In genomic region chr2:6993230-6993640, GRCh38 we compare ENCODE assay signal across 16 cellular contexts.
DNase-seq lines count a peak whose midpoint lies in the region; ATAC-seq, FAIRE-seq and TF ChIP-seq lines count a peak whose summit lies in the region.
"Had no signal": no experiment of that assay in that cellular context is flagged by ENCODE, and none has a peak within 500 bp of the region (broad histone marks: within the 10 kb centered on the region; RNA-seq: fewer than 3 reads in every experiment).

No MANE protein-coding gene starts in this region.

- no peaks in the 10 kb centered on the region for H3K9me3 ChIP-seq in SK-N-SH
- no peaks in the 10 kb centered on the region for H3K9me3 ChIP-seq in left lung
- H3K9me3 ChIP-seq in spleen: peaks cover 0 to 5% (median 0%) of the 10 kb centered on the region in 8 donors
- H3K9me3 ChIP-seq: ovary had no signal

- H3K36me3 ChIP-seq in SK-N-SH (replicated peaks in 1 of 2; ENCODE audit: control insufficient read depth in 1 of 2, insufficient read depth in 2 of 2, low read length in 1 of 2) (peaks cover 0 to 20% of the 10 kb centered on the region in 2 experiments), left lung (no peaks in the 10 kb centered on the region), spleen (peaks cover 0 to 52% (median 0%) of the 10 kb centered on the region in 6 donors)
- H3K36me3 ChIP-seq: ovary had no signal

- H2AFZ ChIP-seq in SK-N-SH (ENCODE audit: low read depth): no peak overlapping the region

- ATAC-seq in left lung (peak; percentile 33), left colon (no peak)
- ATAC-seq: foreskin keratinocyte, T-cell had no signal

- TF ChIP-seq CTCF in SK-N-SH (IDR thresholded peaks at IDR 0.05) (no peak), left lung (IDR thresholded peaks at IDR 0.05) (no peak), spleen (IDR thresholded peaks at IDR 0.05 in 8 of 11, conservative IDR thresholded peaks at IDR 0.05 in 3 of 11) (no peak)

- H3K4me2 ChIP-seq in SK-N-SH: no peak overlapping the region

- 67% methylated on average over 7 of the region's 7 CpGs for WGBS in SK-N-SH (ENCODE audit: low lambda C conversion rate)
- 52 to 70% (median 63%) methylated on average over 7 of the region's 7 CpGs for WGBS in spleen, 5 donors

- TF ChIP-seq EP300 in SK-N-SH (IDR thresholded peaks at IDR 0.05; ENCODE audit: borderline replicate concordance in 1 of 2, low read depth in 1 of 2, low read length in 1 of 2): no peak; a peak in 1 of 4 replicates

- H3K9ac ChIP-seq in SK-N-SH: no peak overlapping the region

- no peak; the same call in 1 of the 2 replicates for TF ChIP-seq RAD21 in SK-N-SH (IDR thresholded peaks at IDR 0.05; ENCODE audit: low read length)

- CTCF ChIA-PET in SK-N-SH (lab: Yijun Ruan, JAX): interaction anchor here (0.9 to 15.5 kb wide), 11 partner anchors 9 to 99 kb away, joined by 3 to 128 read pairs (median 6); partner anchors contain the start of gene RNF144A

- no peaks in the 10 kb centered on the region for H3K79me2 ChIP-seq in SK-N-SH (ENCODE audit: insufficient read depth)

- peak overlapping the region in 1 of 2 experiments; percentile 4; a peak in 1 of 4 replicates for H3K4me3 ChIP-seq in SK-N-SH (ENCODE audit: low read depth in 2 of 2, low read length in 1 of 2)
- H3K4me3 ChIP-seq in left lung: no peak overlapping the region
- H3K4me3 ChIP-seq in spleen: no peak overlapping the region
- H3K4me3 ChIP-seq: ovary had no signal

- no peaks in the 10 kb centered on the region for H3F3A ChIP-seq in SK-N-SH (replicated peaks; ENCODE audit: insufficient read depth)

- no peaks in the 10 kb centered on the region for H4K20me1 ChIP-seq in SK-N-SH (ENCODE audit: insufficient read depth)

- POLR2A ChIA-PET in SK-N-SH (lab: Yijun Ruan, JAX): interaction anchor here (0.5 to 2.4 kb wide), 7 partner anchors 12 to 75 kb away, joined by 3 to 13 read pairs (median 5); no protein-coding TSS in a partner anchor

- TF ChIP-seq POLR2A in spleen (IDR thresholded peaks at IDR 0.05): no peak

- no peaks in the 10 kb centered on the region for H3K9me2 ChIP-seq in SK-N-SH

- FAIRE-seq in RCC 7860 (lab: Jason Lieb, UNC): no peak
- FAIRE-seq: colon had no signal

- H3K27me3 ChIP-seq in SK-N-SH (ENCODE audit: insufficient read depth): no peaks in the 10 kb centered on the region
- no peaks in the 10 kb centered on the region for H3K27me3 ChIP-seq in left lung
- H3K27me3 ChIP-seq in spleen (replicated peaks in 1 of 7): no peaks in the 10 kb centered on the region
- H3K27me3 ChIP-seq: foreskin keratinocyte, ovary had no signal

- H3K4me1 ChIP-seq in SK-N-SH (ENCODE audit: control insufficient read depth in 1 of 2, insufficient read depth in 2 of 2, low read depth in 1 of 2, low read length in 1 of 2): peaks cover 0 to 46% of the 10 kb centered on the region in 2 experiments; a peak in 2 of 4 replicates
- H3K4me1 ChIP-seq in left lung: peaks cover 0 to 8% of the 10 kb centered on the region in 2 donors
- peaks cover 9 to 49% (median 29%) of the 10 kb centered on the region in 6 donors for H3K4me1 ChIP-seq in spleen
- H3K4me1 ChIP-seq: foreskin keratinocyte had no signal

- intact Hi-C loops in left lung (cut with DNase I): no loop called here
- intact Hi-C loops in spleen (cut with DNase I; ENCODE audit: low total_unique reads): no loop called here
- intact Hi-C loops in left colon (cut with DNase I, micrococcal nuclease): no loop called here

- H3K27ac ChIP-seq in SK-N-SH (ENCODE audit: low read depth in 2 of 2, low read length in 1 of 2) (peak overlapping the region in 1 of 2 experiments; percentile 100; a peak in 3 of 4 replicates), left lung (peak overlapping the region in 1 of 2 donors; percentile 34), spleen (peak overlapping the region; percentile 42 to 78 (median 69))
- H3K27ac ChIP-seq: foreskin keratinocyte, ovary had no signal

- DNase-seq in SK-N-SH (peak; percentile 83), dermis blood vessel endothelial cell (peak; percentile 55), left lung (no peak), spleen (peak; percentile 83), left colon (no peak), RCC 7860 (ENCODE audit: low spot score) (no peak), DMS 273 (lab: John Stamatoyannopoulos, UW; ENCODE audit: unreplicated experiment) (no peak)
- DNase-seq in stimulated activated CD4-positive, alpha-beta T cell treated with anti-CD3 and anti-CD28 coated beads, Interleukin-1b, Interleukin-23, amount 100 ng/mL, for 48 hours: no peak
- DNase-seq: activated CD4-positive, alpha-beta T cell treated with anti-CD3 and anti-CD28 coated beads for 1 hour; foreskin keratinocyte; Kasumi-1; NCI-H2107; stimulated activated CD4-positive, alpha-beta T cell treated with anti-CD3 and anti-CD28 coated beads, Interleukin-4, amount 100 ng/mL, for 1 hour; T-cell had no signal

TF ChIP-seq in SK-N-SH, 30 proteins besides CTCF, POLR2A, EP300 and RAD21:
- no peak for TF ChIP-seq SIN3A (IDR thresholded peaks at IDR 0.05; ENCODE audit: borderline replicate concordance, low read depth, low read length)
- no peak for TF ChIP-seq JUND (IDR thresholded peaks at IDR 0.05)
- TF ChIP-seq MXI1 (IDR thresholded peaks at IDR 0.05; ENCODE audit: low read depth, low read length): peak; percentile 13; the same call in 1 of the 2 replicates
- peak; percentile 5 for TF ChIP-seq CHD2 (IDR thresholded peaks at IDR 0.05; ENCODE audit: low read length, partially characterized antibody)
- TF ChIP-seq ZBTB33 (IDR thresholded peaks at IDR 0.05; ENCODE audit: borderline replicate concordance, low read depth): no peak
- no peak for TF ChIP-seq USF1 (IDR thresholded peaks at IDR 0.05; ENCODE audit: borderline replicate concordance, low read depth)
- no peak for TF ChIP-seq IRF3 (IDR thresholded peaks at IDR 0.05; ENCODE audit: low read depth, low read length)
- no peak for TF ChIP-seq YY1 (IDR thresholded peaks at IDR 0.05; ENCODE audit: low read depth)
- no peak for TF ChIP-seq REST (IDR thresholded peaks at IDR 0.05; ENCODE audit: low read depth, low read length)
- no peak for TF ChIP-seq NFIC (IDR thresholded peaks at IDR 0.05; ENCODE audit: borderline replicate concordance)
- no peak for TF ChIP-seq RFX5 (IDR thresholded peaks at IDR 0.05; ENCODE audit: low read length)
- TF ChIP-seq TAF1 (IDR thresholded peaks at IDR 0.05; ENCODE audit: borderline replicate concordance, low read depth, low read length): no peak
- TF ChIP-seq GATA2 (CRISPR knock-in tag; IDR thresholded peaks at IDR 0.05): peak; percentile 76

Comparison
In these comparisons a context has a peak if more than half of its experiments do, and no peak if none do; other contexts are left out.
1. DNase-seq: peak in SK-N-SH (single experiment), dermis blood vessel endothelial cell (single experiment) and spleen (single experiment); none in left lung (0 of 2), left colon (0 of 2), RCC 7860 (single experiment), DMS 273 (single experiment) and stimulated activated CD4-positive, alpha-beta T cell treated with anti-CD3 and anti-CD28 coated beads, Interleukin-1b, Interleukin-23, amount 100 ng/mL, for 48 hours (single experiment).